ENCODE assay signal across 13 cellular contexts in the genomic region with DNA sequence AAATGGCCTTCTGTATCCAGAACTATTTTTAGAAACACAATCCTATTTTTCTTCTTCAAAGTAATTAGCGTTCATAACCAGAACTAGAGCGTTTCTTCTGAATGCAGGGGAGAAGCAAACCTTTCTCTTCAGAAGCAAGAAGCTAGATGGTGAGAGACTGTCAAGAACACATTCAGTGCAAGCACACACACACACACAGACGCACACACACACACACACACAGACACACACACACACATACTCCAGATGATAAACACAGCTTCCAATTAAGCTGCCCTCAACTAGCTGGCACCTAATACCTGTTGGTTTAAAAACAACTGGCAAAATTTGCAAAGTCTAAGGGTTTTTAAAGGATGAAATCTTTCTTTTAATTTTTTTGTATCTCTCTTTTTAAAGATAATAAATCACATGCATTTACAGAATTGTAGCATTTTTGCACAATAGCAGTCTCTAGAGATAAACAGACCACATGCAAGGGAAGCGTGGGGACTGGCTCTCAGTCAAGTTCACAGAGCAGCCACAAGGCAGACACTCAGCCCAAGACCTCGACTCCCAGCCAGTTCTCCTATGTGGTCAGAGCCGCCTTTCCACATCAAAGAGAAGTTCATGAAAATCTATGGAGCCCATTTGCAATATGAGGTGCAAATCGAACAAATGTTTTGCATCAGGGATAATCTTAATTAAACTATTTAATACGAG.
A peak's percentile ranks its signal among the peaks of the same experiment; 100 is the strongest.
DNase-seq lines count a peak whose midpoint lies in the region; ATAC-seq and TF ChIP-seq lines count a peak whose summit lies in the region.
"Had no signal": no experiment of that assay in that cellular context is flagged by ENCODE, and none has a peak within 500 bp of the region (broad histone marks: within the 10 kb centered on the region; RNA-seq: fewer than 3 reads in every experiment).

No MANE protein-coding gene starts in this region.

- H3K27me3 ChIP-seq in GM23338 (ENCODE audit: insufficient read depth) = no peaks in the 10 kb centered on the region

- H3K27me3 Mint-ChIP-seq in brain (no peaks in the 10 kb centered on the region), GM23338 (ENCODE audit: insufficient read depth, low read depth, poor library complexity) (peaks cover 7% of the 10 kb centered on the region)
- no peaks in the 10 kb centered on the region for H3K27me3 Mint-ChIP-seq in activated naive CD8-positive, alpha-beta T cell treated with anti-CD3 and anti-CD28 coated beads for 36 hours

- no peaks in the 10 kb centered on the region for H3F3A ChIP-seq in GM23338 (replicated peaks; ENCODE audit: low read depth)

- CTCF ChIA-PET in HEK293 (lab: Yijun Ruan, JAX) = interaction anchor here (0.6 to 0.8 kb wide), 2 partner anchors 27 to 408 kb away, joined by 3 to 5 read pairs; no protein-coding TSS in a partner anchor

- DNase-seq in inferior parietal cortex (ENCODE audit: extremely low spot score) = peak; percentile 23
- DNase-seq in substantia nigra (lab: John Stamatoyannopoulos, UW) = peak in 13 of 49 donors; percentile 3 to 55 (median 16)
- no peak for DNase-seq in hepatic stellate cell (ENCODE audit: low spot score)
- DNase-seq in activated naive CD8-positive, alpha-beta T cell treated with anti-CD3 and anti-CD28 coated beads for 36 hours = no peak
- DNase-seq in GM23338 (ENCODE audit: low spot score) = no peak
- DNase-seq in DMS 273 treated with DMSO at 0.1 percent for 48 hours (lab: John Stamatoyannopoulos, UW) = no peak
- DNase-seq: activated effector memory CD4-positive, alpha-beta T cell treated with anti-CD3 and anti-CD28 coated beads, Interleukin-2, amount 50 U/mL, for 16 hours; NCI-H187 treated with DMSO at 0.1 percent for 48 hours had no signal

- no peaks in the 10 kb centered on the region for H3K36me3 ChIP-seq in HEK293 (ENCODE audit: control insufficient read depth in 2 of 2, insufficient read depth in 1 of 2, low read length in 2 of 2)
- H3K36me3 ChIP-seq in GM23338 (ENCODE audit: insufficient read depth) = no peaks in the 10 kb centered on the region
- H3K36me3 ChIP-seq: thoracic aorta had no signal

- H3K27ac Mint-ChIP-seq in brain (peak overlapping the region in 3 of 5 experiments; percentile 46 to 81 (median 49)), GM23338 (no peak overlapping the region)
- H3K27ac Mint-ChIP-seq in activated naive CD8-positive, alpha-beta T cell treated with anti-CD3 and anti-CD28 coated beads for 36 hours = no peak overlapping the region
- H3K27ac Mint-ChIP-seq: dendritic cell treated with granulocyte-macrophage colony-stimulating factor and Interleukin-4, amounts not matched to agents 40 ng/mL and 50 ng/mL, for 4 days had no signal

- H2AFZ ChIP-seq in GM23338 = no peak overlapping the region

- TF ChIP-seq CTCF in HEK293 (tag by site-specific recombination; IDR thresholded peaks at IDR 0.05) (no peak), brain (conservative IDR thresholded peaks at IDR 0.05) (no peak), GM23338 (conservative IDR thresholded peaks at IDR 0.05; ENCODE audit: low read depth in 2 of 2) (no peak)

- H3K4me2 ChIP-seq in GM23338 = no peak overlapping the region

- no peaks in the 10 kb centered on the region for H4K20me1 ChIP-seq in GM23338 (replicated peaks; ENCODE audit: insufficient read depth)

- H3K9me2 ChIP-seq in GM23338 (ENCODE audit: insufficient read depth) = no peaks in the 10 kb centered on the region; the same call in 1 of the 2 replicates

- no peak for ATAC-seq in GM23338
- ATAC-seq: K562 had no signal

- no peak overlapping the region for H3K4me3 Mint-ChIP-seq in brain
- H3K4me3 Mint-ChIP-seq in activated naive CD8-positive, alpha-beta T cell treated with anti-CD3 and anti-CD28 coated beads for 36 hours = no peak overlapping the region
- H3K4me3 Mint-ChIP-seq in GM23338 = no peak overlapping the region
- H3K4me3 Mint-ChIP-seq: dendritic cell treated with granulocyte-macrophage colony-stimulating factor and Interleukin-4, amounts not matched to agents 40 ng/mL and 50 ng/mL, for 4 days had no signal

- no peak overlapping the region for H3K27ac ChIP-seq in HEK293 (ENCODE audit: extremely low read depth, low read depth, low read length)
- peak overlapping the region; percentile 44 for H3K27ac ChIP-seq in substantia nigra (ENCODE audit: low read depth, low read length, poor library complexity, severe bottlenecking)
- no peak overlapping the region for H3K27ac ChIP-seq in GM23338 (ENCODE audit: low read depth)
- H3K27ac ChIP-seq: thoracic aorta had no signal

- H3K9me3 Mint-ChIP-seq in brain = no peaks in the 10 kb centered on the region
- no peaks in the 10 kb centered on the region for H3K9me3 Mint-ChIP-seq in activated naive CD8-positive, alpha-beta T cell treated with anti-CD3 and anti-CD28 coated beads for 36 hours
- H3K9me3 Mint-ChIP-seq in GM23338 = no peaks in the 10 kb centered on the region
- H3K9me3 Mint-ChIP-seq: dendritic cell treated with granulocyte-macrophage colony-stimulating factor and Interleukin-4, amounts not matched to agents 40 ng/mL and 50 ng/mL, for 4 days had no signal

- H3K36me3 Mint-ChIP-seq in brain (no peaks in the 10 kb centered on the region), GM23338 (ENCODE audit: low read depth) (no peaks in the 10 kb centered on the region)
- no peaks in the 10 kb centered on the region for H3K36me3 Mint-ChIP-seq in activated naive CD8-positive, alpha-beta T cell treated with anti-CD3 and anti-CD28 coated beads for 36 hours

- H3K4me1 Mint-ChIP-seq in brain = peaks cover 24% of the 10 kb centered on the region
- peaks cover 12% of the 10 kb centered on the region for H3K4me1 Mint-ChIP-seq in activated naive CD8-positive, alpha-beta T cell treated with anti-CD3 and anti-CD28 coated beads for 36 hours
- no peaks in the 10 kb centered on the region; the same call in 2 of the 3 replicates for H3K4me1 Mint-ChIP-seq in GM23338

- no peaks in the 10 kb centered on the region for H3K79me2 ChIP-seq in GM23338 (replicated peaks; ENCODE audit: insufficient read depth)

- no peak overlapping the region for H3K4me3 ChIP-seq in HEK293 (ENCODE audit: low read depth, low read length)
- H3K4me3 ChIP-seq in GM23338 = no peak overlapping the region
- H3K4me3 ChIP-seq: K562, thoracic aorta had no signal

- H3K4me1 ChIP-seq in HEK293 (ENCODE audit: control insufficient read depth, insufficient read depth, low read length) (no peaks in the 10 kb centered on the region), GM23338 (ENCODE audit: insufficient read depth) (no peaks in the 10 kb centered on the region)

- no peaks in the 10 kb centered on the region for H3K9me3 ChIP-seq in HEK293 (ENCODE audit: control insufficient read depth, insufficient read depth, low read depth, low read length)
- H3K9me3 ChIP-seq: thoracic aorta had no signal

- POLR2A ChIA-PET in HEK293 (lab: Yijun Ruan, JAX) = no interaction called here

TF ChIP-seq in HEK293, 187 proteins besides CTCF, POLR2A, EP300 and RAD21:
- TF ChIP-seq ZNF302 (tag by site-specific recombination; IDR thresholded peaks at IDR 0.05; ENCODE audit: low read depth) = no peak
- TF ChIP-seq TCF7L2 (IDR thresholded peaks at IDR 0.05; ENCODE audit: borderline replicate concordance, low read depth, low read length) = no peak
- TF ChIP-seq ZSCAN4 (tag by site-specific recombination; IDR thresholded peaks at IDR 0.05) = peak; percentile 82

TF ChIP-seq in GM23338, 12 proteins besides CTCF, POLR2A, EP300 and RAD21 (continues in another document):
- TF ChIP-seq POLR2AphosphoS5 (IDR thresholded peaks at IDR 0.05; ENCODE audit: low read depth) = no peak
- no peak for TF ChIP-seq EZH2phosphoT487 (IDR thresholded peaks at IDR 0.05; ENCODE audit: unreplicated experiment)
- no peak for TF ChIP-seq ZNF114 (CRISPR knock-in tag; IDR thresholded peaks at IDR 0.05)
- no peak for TF ChIP-seq STAT1 (IDR thresholded peaks at IDR 0.05; ENCODE audit: unreplicated experiment)

Comparison
In these comparisons a context has a peak if more than half of its experiments do, and no peak if none do; other contexts are left out.
1. H3K27ac Mint-ChIP-seq: peak in brain (3 of 5); none in activated naive CD8-positive, alpha-beta T cell treated with anti-CD3 and anti-CD28 coated beads for 36 hours (single experiment) and GM23338 (single experiment).